Comparison of ENCODE assay signal across 12 cellular contexts in genomic region chr22:42993651-42994275, GRCh38. TPM values are rescaled to one million over a fixed set of nuclear protein-coding genes. Genes with fewer than 3 reads are reported as not detected.
DNase-seq lines count a peak whose midpoint lies in the region; ATAC-seq, FAIRE-seq and TF ChIP-seq lines count a peak whose summit lies in the region.
"Had no signal": no experiment of that assay in that cellular context is flagged by ENCODE, and none has a peak within 500 bp of the region (broad histone marks: within the 10 kb centered on the region; RNA-seq: fewer than 3 reads in every experiment).

No MANE protein-coding gene starts in this region.

- H3K4me2 ChIP-seq in GM23338 (no peak overlapping the region), keratinocyte (ENCODE audit: control insufficient read depth, extremely low read depth, insufficient read depth, low read depth, low read length) (no peak overlapping the region)

- TF ChIP-seq CTCF in GM23338 (conservative IDR thresholded peaks at IDR 0.05; ENCODE audit: low read depth in 2 of 2) (no peak), keratinocyte (optimal IDR thresholded peaks at IDR 0.05 in 1 of 3, IDR thresholded peaks at IDR 0.05 in 1 of 3, conservative IDR thresholded peaks at IDR 0.05 in 1 of 3; ENCODE audit: extremely low read depth in 1 of 3, insufficient read depth in 2 of 3, low read length in 3 of 3) (no peak), endodermal cell (conservative IDR thresholded peaks at IDR 0.05) (no peak)

- no peaks in the 10 kb centered on the region for H3K36me3 ChIP-seq in GM23338 (ENCODE audit: insufficient read depth)
- H3K36me3 ChIP-seq in adipocyte (ENCODE audit: control insufficient read depth, insufficient read depth, low read length, severe bottlenecking) = no peaks in the 10 kb centered on the region
- no peaks in the 10 kb centered on the region for H3K36me3 ChIP-seq in keratinocyte (ENCODE audit: control insufficient read depth in 2 of 2, extremely low read depth in 1 of 2, insufficient read depth in 2 of 2, low read length in 2 of 2)
- H3K36me3 ChIP-seq in subcutaneous abdominal adipose tissue (ENCODE audit: control insufficient read depth in 5 of 5, insufficient read depth in 5 of 5, low read length in 5 of 5) = no peaks in the 10 kb centered on the region
- peaks cover 19% of the 10 kb centered on the region for H3K36me3 ChIP-seq in endodermal cell (ENCODE audit: control insufficient read depth, insufficient read depth, low read length)

- peaks cover 13% of the 10 kb centered on the region for H3K9me1 ChIP-seq in keratinocyte (ENCODE audit: control insufficient read depth, extremely low read depth, insufficient read depth, low read length)

- H3K9ac ChIP-seq in adipocyte (ENCODE audit: low read length) (peak overlapping the region; percentile 87), keratinocyte (ENCODE audit: control insufficient read depth, extremely low read depth, insufficient read depth, low read length) (no peak overlapping the region), subcutaneous abdominal adipose tissue (ENCODE audit: low read length in 5 of 5) (peak overlapping the region in 1 of 5 donors; percentile 6), endodermal cell (ENCODE audit: extremely low read depth, low read length, poor library complexity, severe bottlenecking) (no peak overlapping the region)

- H3K9me3 Mint-ChIP-seq in GM23338 (peaks cover 7% of the 10 kb centered on the region), endodermal cell (peaks cover 7% of the 10 kb centered on the region)

- WGBS in endodermal cell (ENCODE audit: insufficient coverage in 1 of 2, insufficient read length in 1 of 2), 2 experiments = 96 to 97% methylated on average over 10 to 12 of the region's 12 CpGs

- peak overlapping the region; percentile 19; the same call in 1 of the 2 replicates for H3K27ac ChIP-seq in GM23338 (ENCODE audit: low read depth)
- no peak overlapping the region for H3K27ac ChIP-seq in keratinocyte (ENCODE audit: control insufficient read depth, insufficient read depth, low read length)
- H3K27ac ChIP-seq in subcutaneous abdominal adipose tissue (ENCODE audit: low read depth, low read length) = peak overlapping the region; percentile 60
- H3K27ac ChIP-seq in endodermal cell (ENCODE audit: low read depth, low read length) = no peak overlapping the region

- H3K4me3 ChIP-seq in GM23338 (no peak overlapping the region), adipocyte (ENCODE audit: low read length) (peak overlapping the region; percentile 73), keratinocyte (ENCODE audit: control insufficient read depth in 2 of 3, extremely low read depth in 1 of 3, insufficient read depth in 2 of 3, low read depth in 1 of 3, low read length in 3 of 3) (no peak overlapping the region), subcutaneous abdominal adipose tissue (ENCODE audit: low read depth in 1 of 5, low read length in 5 of 5) (peak overlapping the region in 1 of 5 donors; percentile 8), endodermal cell (ENCODE audit: low read length) (no peak overlapping the region)
- H3K4me3 ChIP-seq: mucosa of descending colon had no signal

- H3K36me3 Mint-ChIP-seq in GM23338 (ENCODE audit: low read depth) (peaks cover 15% of the 10 kb centered on the region), endodermal cell (ENCODE audit: low read depth) (peaks cover 26% of the 10 kb centered on the region)

- dilution Hi-C loops in keratinocyte (cut with MboI; ENCODE audit: extremely low pct_ligation_motif_present, low sequenced_read_pairs) = no loop called here

- H3K27me3 Mint-ChIP-seq in GM23338 (ENCODE audit: insufficient read depth, low read depth, poor library complexity) = peaks cover 2% of the 10 kb centered on the region
- H3K27me3 Mint-ChIP-seq in endodermal cell (ENCODE audit: insufficient read depth) = no peaks in the 10 kb centered on the region

- H3K27ac Mint-ChIP-seq in GM23338 (no peak overlapping the region), endodermal cell (no peak overlapping the region)

- ATAC-seq in GM23338 (no peak), GM18873 (IDR thresholded peaks at IDR 0.05; ENCODE audit: low FRiP score, unreplicated experiment) (no peak)
- ATAC-seq: mucosa of descending colon had no signal

- peak; percentile 9 for FAIRE-seq in keratinocyte (lab: Jason Lieb, UNC)
- FAIRE-seq: endothelial cell of umbilical vein had no signal

- H3F3A ChIP-seq in GM23338 (replicated peaks; ENCODE audit: low read depth) = peaks cover 6% of the 10 kb centered on the region; the same call in 1 of the 2 replicates

- H4K20me1 ChIP-seq in GM23338 (replicated peaks; ENCODE audit: insufficient read depth) = peaks cover 60% of the 10 kb centered on the region
- H4K20me1 ChIP-seq in keratinocyte (ENCODE audit: control insufficient read depth, extremely low read depth, insufficient read depth, low read length) = peaks cover 15% of the 10 kb centered on the region

- H3K27me3 ChIP-seq in GM23338 (ENCODE audit: insufficient read depth) (no peaks in the 10 kb centered on the region), adipocyte (replicated peaks; ENCODE audit: control insufficient read depth, insufficient read depth, low read length) (no peaks in the 10 kb centered on the region), keratinocyte (ENCODE audit: control insufficient read depth, extremely low read depth, insufficient read depth, low read length) (no peaks in the 10 kb centered on the region), subcutaneous abdominal adipose tissue (ENCODE audit: control insufficient read depth in 5 of 5, insufficient read depth in 4 of 5, low read length in 5 of 5) (no peaks in the 10 kb centered on the region), endodermal cell (ENCODE audit: control insufficient read depth, insufficient read depth, low read length, poor library complexity, severe bottlenecking) (no peaks in the 10 kb centered on the region)

- H3K9me3 ChIP-seq in adipocyte (ENCODE audit: control insufficient read depth, low read length) = no peaks in the 10 kb centered on the region
- no peaks in the 10 kb centered on the region for H3K9me3 ChIP-seq in keratinocyte (ENCODE audit: control insufficient read depth, low read depth, low read length)
- H3K9me3 ChIP-seq in subcutaneous abdominal adipose tissue (ENCODE audit: control insufficient read depth in 5 of 5, low read length in 5 of 5) = peaks cover 0 to under 1% (median 0%) of the 10 kb centered on the region in 5 donors
- H3K9me3 ChIP-seq in endodermal cell (ENCODE audit: control insufficient read depth, low read length) = peaks cover under 1% of the 10 kb centered on the region
- H3K9me3 ChIP-seq: mucosa of descending colon had no signal

- DNase-seq in GM23338 (ENCODE audit: low spot score) (no peak), adipocyte (ENCODE audit: low read depth) (peak; percentile 83), keratinocyte (ENCODE audit: low read depth, low spot score) (no peak), endodermal cell (no peak), amygdala (lab: John Stamatoyannopoulos, UW) (no peak)
- no peak for DNase-seq in activated CD4-positive, alpha-beta T cell treated with anti-CD3 and anti-CD28 coated beads, Interleukin-2, amount 50 U/mL, for 1 hour
- DNase-seq: activated T-cell treated with anti-CD3 and anti-CD28 coated beads, Interleukin-2, amount 50 U/mL, for 48 hours; NCI-H1930 had no signal

- H3K4me3 Mint-ChIP-seq in GM23338 (no peak overlapping the region), endodermal cell (no peak overlapping the region)

- H3K4me1 ChIP-seq in GM23338 (ENCODE audit: insufficient read depth) (peaks cover 30% of the 10 kb centered on the region), adipocyte (ENCODE audit: control insufficient read depth, insufficient read depth, low read length) (peaks cover 53% of the 10 kb centered on the region), keratinocyte (ENCODE audit: control insufficient read depth, extremely low read depth, insufficient read depth, low read length) (peaks cover 62% of the 10 kb centered on the region), subcutaneous abdominal adipose tissue (ENCODE audit: control insufficient read depth in 5 of 5, insufficient read depth in 5 of 5, low read length in 5 of 5) (peaks cover 11 to 46% (median 38%) of the 10 kb centered on the region in 5 donors), endodermal cell (ENCODE audit: control insufficient read depth, insufficient read depth, low read length) (no peaks in the 10 kb centered on the region)

- H3K4me1 Mint-ChIP-seq in GM23338 (peaks cover 32% of the 10 kb centered on the region), endodermal cell (peaks cover 24% of the 10 kb centered on the region)

- no peaks in the 10 kb centered on the region for H3K9me2 ChIP-seq in GM23338 (ENCODE audit: insufficient read depth)

- H3K79me2 ChIP-seq in GM23338 (replicated peaks; ENCODE audit: insufficient read depth) (peaks cover 100% of the 10 kb centered on the region), keratinocyte (ENCODE audit: control insufficient read depth, insufficient read depth, low read length) (peaks cover 74% of the 10 kb centered on the region)

- no peak overlapping the region for H2AFZ ChIP-seq in GM23338
- H2AFZ ChIP-seq in keratinocyte (ENCODE audit: control insufficient read depth, low read length) = no peak overlapping the region

TF ChIP-seq in GM23338, 12 proteins besides CTCF, POLR2A, EP300 and RAD21:
- TF ChIP-seq EZH2 (IDR thresholded peaks at IDR 0.05; ENCODE audit: low read depth, unreplicated experiment) (no peak), ZNF114 (CRISPR knock-in tag; IDR thresholded peaks at IDR 0.05) (no peak), STAT1 (IDR thresholded peaks at IDR 0.05; ENCODE audit: unreplicated experiment) (no peak), NANOG (IDR thresholded peaks at IDR 0.05; ENCODE audit: borderline replicate concordance) (no peak), POLR2AphosphoS5 (IDR thresholded peaks at IDR 0.05; ENCODE audit: low read depth) (no peak)

RNA-seq across cellular contexts. Expression of gene PACSIN2, which starts 21.2 kb away (rescaled TPM):
- 47.0 and 57.3 TPM in 2 replicates for total RNA-seq in GM23338 (2014; rRNA removed; shearing (Covaris generic))
- polyA plus RNA-seq in GM23338 (2016; fragmentation: Nextera tagmentation; extraction: Ambion mirVana) (23.5 and 24.6 TPM in 2 replicates), keratinocyte (50.7 to 57.2 TPM (median 55.5 TPM) in 3 replicates)
- polyA plus RNA-seq in keratinocyte (2011; ENCODE audit: low read depth) = 69.6 TPM
- 41.3 and 48.2 TPM in 2 replicates for polyA plus RNA-seq in keratinocyte (2011; cell fraction: cytosol; rRNA removed)
- polyA plus RNA-seq in keratinocyte (2011; cell fraction: nucleus; rRNA removed) = 72.4 and 73.4 TPM in 2 replicates
- polyA plus RNA-seq in keratinocyte (2012; ENCODE audit: low replicate concordance) = 25.5 and 45.1 TPM in 2 replicates
- 29.4 to 42.1 TPM (median 36.9 TPM) in 3 replicates for polyA minus RNA-seq in keratinocyte
- 27.2 TPM for polyA minus RNA-seq in keratinocyte (2011; cell fraction: cytosol; rRNA and poly(A)+ RNA removed)
- polyA minus RNA-seq in keratinocyte (2011; cell fraction: nucleus; rRNA and poly(A)+ RNA removed) = 27.2 and 40.8 TPM in 2 replicates
- 10 to 100 TPM; 60.7 to 61.4 TPM for total RNA-seq in endodermal cell
- polyA plus RNA-seq in endodermal cell (2013, experiment 1 of 2) = 47.8 TPM
- polyA plus RNA-seq in endodermal cell (2013, experiment 2 of 2) = 50.9 TPM

Comparison
In these comparisons a context has a peak if more than half of its experiments do, and no peak if none do; other contexts are left out.
1. H3K27ac ChIP-seq: peak in GM23338 (single experiment) and subcutaneous abdominal adipose tissue (single experiment); none in keratinocyte (single experiment) and endodermal cell (single experiment).